In genomic region chr7:151374139-151374538, GRCh38 we compare ENCODE assay signal across 20 cellular contexts. TPM values are rescaled to one million over a fixed set of nuclear protein-coding genes. Genes with fewer than 3 reads are reported as not detected.
DNase-seq lines count a peak whose midpoint lies in the region; ATAC-seq and TF ChIP-seq lines count a peak whose summit lies in the region.
"Had no signal": no experiment of that assay in that cellular context is flagged by ENCODE, and none has a peak within 500 bp of the region (broad histone marks: within the 10 kb centered on the region; RNA-seq: fewer than 3 reads in every experiment).

No MANE protein-coding gene starts in this region.

- no peak overlapping the region for H3K4me3 Mint-ChIP-seq in effector memory CD8-positive, alpha-beta T cell
- no peak overlapping the region for H3K4me3 Mint-ChIP-seq in memory B cell

- intact Hi-C loops in upper lobe of right lung (cut with DNase I): loop anchor here (5.0 kb wide), 1 partner anchor 73 kb away; no protein-coding TSS in a partner anchor

- no peaks in the 10 kb centered on the region for H3K9me3 Mint-ChIP-seq in effector memory CD8-positive, alpha-beta T cell
- no peaks in the 10 kb centered on the region for H3K9me3 Mint-ChIP-seq in memory B cell

- H3K4me1 Mint-ChIP-seq in effector memory CD8-positive, alpha-beta T cell (ENCODE audit: low read depth in 2 of 2): peaks cover 6% of the 10 kb centered on the region in 2 donors
- no peaks in the 10 kb centered on the region for H3K4me1 Mint-ChIP-seq in memory B cell

- H3K27me3 Mint-ChIP-seq in effector memory CD8-positive, alpha-beta T cell: no peaks in the 10 kb centered on the region
- H3K27me3 Mint-ChIP-seq in memory B cell: no peaks in the 10 kb centered on the region

- no peaks in the 10 kb centered on the region for H3K4me1 ChIP-seq in upper lobe of right lung
- H3K4me1 ChIP-seq: Caco-2 had no signal

- no peaks in the 10 kb centered on the region for H3K27me3 ChIP-seq in upper lobe of right lung
- H3K27me3 ChIP-seq: MG63 had no signal

- DNase-seq in activated effector memory CD4-positive, alpha-beta T cell treated with anti-CD3 and anti-CD28 coated beads, Interleukin-2, amount 50 U/mL, for 16 hours: peak; percentile 57
- DNase-seq in activated effector memory CD4-positive, alpha-beta T cell treated with Interleukin-2 at 50 U/mL for 16 hours: no peak
- no peak for DNase-seq in effector memory CD8-positive, alpha-beta T cell
- DNase-seq in memory B cell (ENCODE audit: low spot score in 2 of 2): no peak
- no peak for DNase-seq in upper lobe of right lung
- DNase-seq in UCSD-AML1 (lab: John Stamatoyannopoulos, UW; ENCODE audit: unreplicated experiment): no peak
- no peak for DNase-seq in NCI-H2227 treated with DMSO at 0.1 percent for 48 hours (lab: John Stamatoyannopoulos, UW)
- DNase-seq: Caco-2, DMS79, HCEC 1CT, MG63, NCI-H1092 treated with DMSO at 0.1 percent for 48 hours, NCI-H1694 treated with DMSO at 0.1 percent for 48 hours, NCI-H446, NCI-H748 treated with DMSO at 0.1 percent for 48 hours, SHP77 treated with DMSO at 0.1 percent for 48 hours had no signal

- no peak for ATAC-seq in effector memory CD8-positive, alpha-beta T cell (replicated peaks)
- ATAC-seq in memory B cell (ENCODE audit: low read depth) (no peak), upper lobe of right lung (peak; percentile 13), HG03571 (IDR thresholded peaks at IDR 0.05; ENCODE audit: unreplicated experiment) (no peak)
- ATAC-seq: HepG2, Panc1 had no signal

- H3K27ac Mint-ChIP-seq in effector memory CD8-positive, alpha-beta T cell: peak overlapping the region; percentile 52 to 90
- peak overlapping the region; percentile 20 for H3K27ac Mint-ChIP-seq in memory B cell

- peaks cover 44% of the 10 kb centered on the region for H3K36me3 Mint-ChIP-seq in effector memory CD8-positive, alpha-beta T cell (ENCODE audit: insufficient read depth)
- peaks cover 35% of the 10 kb centered on the region for H3K36me3 Mint-ChIP-seq in memory B cell

- no peak overlapping the region for H3K27ac ChIP-seq in upper lobe of right lung
- H3K27ac ChIP-seq: C4-2B had no signal

- no peak overlapping the region for H3K4me3 ChIP-seq in upper lobe of right lung
- H3K4me3 ChIP-seq: MG63 had no signal

- peaks cover 70% of the 10 kb centered on the region for H3K36me3 ChIP-seq in upper lobe of right lung
- H3K36me3 ChIP-seq: MG63 had no signal

- no peak for TF ChIP-seq CTCF in upper lobe of right lung (IDR thresholded peaks at IDR 0.05)

- H3K9me3 ChIP-seq in upper lobe of right lung: no peaks in the 10 kb centered on the region
- H3K9me3 ChIP-seq: Caco-2, MG63 had no signal

RNA-seq across cellular contexts. Expression of gene NUB1, which starts 32.5 kb away (rescaled TPM):
- total RNA-seq in upper lobe of right lung: 55.2 TPM

RNA-seq across cellular contexts. Expression of gene WDR86, which starts 35.7 kb away (rescaled TPM):
- 1.3 TPM for total RNA-seq in upper lobe of right lung
